1 cellular context compared by ENCODE assay signal in genomic region chr9:81305561-81306182, GRCh38.
TF ChIP-seq lines count a peak whose summit lies in the region.

No MANE protein-coding gene starts in this region.

TF ChIP-seq in liver, 16 proteins besides CTCF, POLR2A, EP300 and RAD21 (continued from another document):
- TF ChIP-seq MAX (IDR thresholded peaks at IDR 0.05) (peak; percentile 96), GABPA (IDR thresholded peaks at IDR 0.05 in 1 of 2, conservative IDR thresholded peaks at IDR 0.05 in 1 of 2) (peak in 1 of 2 donors; percentile 62), HNF4A (conservative IDR thresholded peaks at IDR 0.05) (peak; percentile 95 to 96), HNF4G (IDR thresholded peaks at IDR 0.05) (peak; percentile 77), YY1 (IDR thresholded peaks at IDR 0.05) (peak; percentile 66), JUND (IDR thresholded peaks at IDR 0.05) (peak; percentile 87)
